In genomic region chr6:110446405-110446804, GRCh38 we compare ENCODE assay signal across 1 cellular context.
TF ChIP-seq lines count a peak whose summit lies in the region.

No MANE protein-coding gene starts in this region.

TF ChIP-seq in SK-N-SH, 30 proteins besides CTCF, POLR2A, EP300 and RAD21 (continued from another document):
- no peak for TF ChIP-seq POLR2AphosphoS5 (IDR thresholded peaks at IDR 0.05; ENCODE audit: low read depth, low read length)
- TF ChIP-seq NRF1 (IDR thresholded peaks at IDR 0.05; ENCODE audit: low read depth, low read length): no peak
- no peak for TF ChIP-seq JUND (IDR thresholded peaks at IDR 0.05)
- TF ChIP-seq USF2 (IDR thresholded peaks at IDR 0.05; ENCODE audit: borderline replicate concordance, low read depth, low read length): no peak
- no peak for TF ChIP-seq USF1 (IDR thresholded peaks at IDR 0.05; ENCODE audit: borderline replicate concordance, low read depth)
- TF ChIP-seq CHD2 (IDR thresholded peaks at IDR 0.05; ENCODE audit: low read length, partially characterized antibody): no peak
- no peak for TF ChIP-seq GATA2 (CRISPR knock-in tag; IDR thresholded peaks at IDR 0.05)
- no peak for TF ChIP-seq MXI1 (IDR thresholded peaks at IDR 0.05; ENCODE audit: low read depth, low read length)
- no peak for TF ChIP-seq FOXJ3 (CRISPR knock-in tag; IDR thresholded peaks at IDR 0.05)
